In genomic region chr15:62912282-62912681, GRCh38 we compare ENCODE assay signal across 1 cellular context.
TF ChIP-seq lines count a peak whose summit lies in the region.

No MANE protein-coding gene starts in this region.

TF ChIP-seq in H1, 55 proteins besides CTCF, POLR2A, EP300 and RAD21 (continued from another document):
- TF ChIP-seq USF2 (IDR thresholded peaks at IDR 0.05; ENCODE audit: low read length) (no peak), POLR2AphosphoS5 (IDR thresholded peaks at IDR 0.05; ENCODE audit: low read depth, low read length) (no peak), CEBPB (IDR thresholded peaks at IDR 0.05; ENCODE audit: low read depth, low read length) (no peak), PHF8 (conservative IDR thresholded peaks at IDR 0.05; ENCODE audit: low read depth, low read length) (no peak), ATF3 (IDR thresholded peaks at IDR 0.05; ENCODE audit: insufficient read depth, low read depth, low read length) (no peak), E2F6 (IDR thresholded peaks at IDR 0.05) (no peak), CTBP2 (IDR thresholded peaks at IDR 0.05; ENCODE audit: borderline replicate concordance, insufficient read depth, insufficient read length, low read length) (no peak), TAF1 (IDR thresholded peaks at IDR 0.05; ENCODE audit: low read depth, low read length) (no peak)
